8 cellular contexts compared by ENCODE assay signal in genomic region chr4:88539322-88540068, GRCh38. TPM values are rescaled to one million over a fixed set of nuclear protein-coding genes. Genes with fewer than 3 reads are reported as not detected.
DNase-seq lines count a peak whose midpoint lies in the region; ATAC-seq and TF ChIP-seq lines count a peak whose summit lies in the region.
"Not testable (repeated sequence)": the region's sequence is repeated elsewhere in the genome, so short reads cannot be mapped to it uniquely, and the experiment has no call there.

No MANE protein-coding gene starts in this region.

- DNase-seq in COLO668 (lab: John Stamatoyannopoulos, UW; ENCODE audit: unreplicated experiment): peak; percentile 34
- peak; percentile 75 for DNase-seq in KBM-7
- DNase-seq in RWPE2 (ENCODE audit: low spot score): peak; percentile 62
- DNase-seq in activated CD8-positive, alpha-beta memory T cell treated with anti-CD3 and anti-CD28 coated beads, Interleukin-2, amount 50 U/mL, for 1 hour (ENCODE audit: extremely low read depth): peak; percentile 46
- DNase-seq in cardiac fibroblast (ENCODE audit: low read depth in 2 of 2): peak; percentile 71 to 77
- peak; percentile 64 for DNase-seq in hepatocyte (ENCODE audit: low spot score)
- peak; percentile 34 for DNase-seq in pons (ENCODE audit: low spot score)
- DNase-seq in stimulated activated CD8-positive, alpha-beta memory T cell treated with anti-CD3 and anti-CD28 coated beads, Interleukin-7, amount 100 ng/mL, for 48 hours (ENCODE audit: extremely low read depth in 1 of 2, low read depth in 1 of 2): peak; percentile 33 to 66

- peaks cover 11% of the 10 kb centered on the region for H3K4me1 ChIP-seq in RWPE2 (ENCODE audit: insufficient read depth, poor library complexity, severe bottlenecking)
- H3K4me1 ChIP-seq in hepatocyte (ENCODE audit: insufficient read depth): not testable (repeated sequence)

- WGBS in hepatocyte (ENCODE audit: low lambda C conversion rate, missing lambda C conversion rate): 34% methylated on average over 9 of the region's 9 CpGs

- not testable (repeated sequence) for H4K20me1 ChIP-seq in hepatocyte (ENCODE audit: insufficient read depth, poor library complexity, severe bottlenecking)

- H3K27ac ChIP-seq in RWPE2 (ENCODE audit: poor library complexity, severe bottlenecking); hepatocyte: not testable (repeated sequence)

- peak overlapping the region; percentile 64 for H3K4me2 ChIP-seq in hepatocyte

- H3K9me3 ChIP-seq in RWPE2 (ENCODE audit: severe bottlenecking); hepatocyte (ENCODE audit: low read depth): not testable (repeated sequence)

- TF ChIP-seq CTCF in RWPE2 (IDR thresholded peaks at IDR 0.05; ENCODE audit: poor library complexity, severe bottlenecking): peak; percentile 72
- peak; percentile 68 for TF ChIP-seq CTCF in cardiac fibroblast (IDR thresholded peaks at IDR 0.05; ENCODE audit: low read depth, low read length)
- TF ChIP-seq CTCF in hepatocyte (IDR thresholded peaks at IDR 0.05; ENCODE audit: poor library complexity): peak; percentile 61

- H3K4me3 ChIP-seq in RWPE2 (ENCODE audit: severe bottlenecking); cardiac fibroblast (replicated peaks in 1 of 2; ENCODE audit: low read depth in 2 of 2, low read length in 2 of 2); hepatocyte: not testable (repeated sequence)

- not testable (repeated sequence) for H3K9me2 ChIP-seq in hepatocyte (replicated peaks; ENCODE audit: insufficient read depth)

- not testable (repeated sequence) for H3K36me3 ChIP-seq in RWPE2 (ENCODE audit: low read depth); hepatocyte (replicated peaks; ENCODE audit: insufficient read depth, low read depth)

- not testable (repeated sequence) for H3K79me2 ChIP-seq in hepatocyte

- H3K27me3 ChIP-seq in RWPE2 (ENCODE audit: insufficient read depth, poor library complexity, severe bottlenecking); hepatocyte: not testable (repeated sequence)

- ATAC-seq in RWPE2 (ENCODE audit: low read depth): not testable (repeated sequence)

- peak overlapping the region; percentile 33 for H2AFZ ChIP-seq in hepatocyte

- in situ Hi-C loops in KBM-7 (cut with MboI; ENCODE audit: low pct_unique_long_range_greater_than_20kb, low sequenced_read_pairs): loop anchor here (25.0 kb wide), 1 partner anchor 123 kb away; no protein-coding TSS in a partner anchor

RNA-seq across cellular contexts. Expression of gene PYURF, which starts 15.9 kb away (rescaled TPM):
- total RNA-seq in hepatocyte: 134 and 139 TPM in 2 replicates
- polyA plus RNA-seq in hepatocyte: 119 and 135 TPM in 2 replicates

RNA-seq across cellular contexts. Expression of gene HERC3, which starts 52.8 kb away (rescaled TPM):
- total RNA-seq in hepatocyte: 11.3 and 13.2 TPM in 2 replicates
- 8.6 and 11.7 TPM in 2 replicates for polyA plus RNA-seq in hepatocyte
